ENCODE assay signal across 8 cellular contexts in genomic region chr2:131801745-131802350, GRCh38.
DNase-seq lines count a peak whose midpoint lies in the region; ATAC-seq and TF ChIP-seq lines count a peak whose summit lies in the region.
"Not testable (repeated sequence)": the region's sequence is repeated elsewhere in the genome, so short reads cannot be mapped to it uniquely, and the experiment has no call there.

No MANE protein-coding gene starts in this region.

- H3K27me3 ChIP-seq in kidney epithelial cell (ENCODE audit: control insufficient read depth, insufficient read depth, low read length), result not testable (repeated sequence)

- in situ Hi-C loops in ACHN (cut with HindIII; ENCODE audit: low pct_ligation_motif_present, low pct_unique_long_range_greater_than_20kb, low sequenced_read_pairs), result not testable (repeated sequence)

- H3K4me3 Mint-ChIP-seq in activated CD4-positive, alpha-beta T cell treated with anti-CD3 and anti-CD28 coated beads, Interleukin-2, amount 10 ng/mL, durations not matched to agents 7 days and 5 days, result peak overlapping the region; percentile 49

- H3K4me3 ChIP-seq in choroid plexus epithelial cell (ENCODE audit: low read depth, low read length) (peak overlapping the region; percentile 62), kidney epithelial cell (ENCODE audit: low read depth, low read length) (peak overlapping the region; percentile 55)

- DNase-seq in ACHN, result peak; percentile 75
- DNase-seq in NCI-H2171 (lab: John Stamatoyannopoulos, UW), result peak; percentile 49
- DNase-seq in activated CD4-positive, alpha-beta T cell treated with anti-CD3 and anti-CD28 coated beads, Interleukin-2, amount 10 ng/mL, durations not matched to agents 7 days and 5 days, result peak; percentile 66
- DNase-seq in choroid plexus epithelial cell (ENCODE audit: low read depth), result peak; percentile 60
- DNase-seq in kidney epithelial cell (ENCODE audit: low read depth), result peak; percentile 14
- peak; percentile 48 to 63 for DNase-seq in stimulated activated CD4-positive, alpha-beta T cell treated with anti-CD3 and anti-CD28 coated beads, Interleukin-15, amount 100 ng/mL, for 48 hours (ENCODE audit: low read depth in 2 of 2)

- not testable (repeated sequence) for H3K4me1 Mint-ChIP-seq in activated CD4-positive, alpha-beta T cell treated with anti-CD3 and anti-CD28 coated beads, Interleukin-2, amount 10 ng/mL, durations not matched to agents 7 days and 5 days

- H3K36me3 Mint-ChIP-seq in activated CD4-positive, alpha-beta T cell treated with anti-CD3 and anti-CD28 coated beads, Interleukin-2, amount 10 ng/mL, durations not matched to agents 7 days and 5 days (ENCODE audit: low read depth), result not testable (repeated sequence)

- H3K9me3 Mint-ChIP-seq in activated CD4-positive, alpha-beta T cell treated with anti-CD3 and anti-CD28 coated beads, Interleukin-2, amount 10 ng/mL, durations not matched to agents 7 days and 5 days, result not testable (repeated sequence)

- H3K36me3 ChIP-seq in kidney epithelial cell (ENCODE audit: control insufficient read depth, insufficient read depth, low read length), result not testable (repeated sequence)

- H3K27me3 Mint-ChIP-seq in activated CD4-positive, alpha-beta T cell treated with anti-CD3 and anti-CD28 coated beads, Interleukin-2, amount 10 ng/mL, durations not matched to agents 7 days and 5 days, result peaks cover 15% of the 10 kb centered on the region

- peak; percentile 96 for ATAC-seq in GM18861 (IDR thresholded peaks at IDR 0.05; ENCODE audit: unreplicated experiment)
- peak; percentile 80 for ATAC-seq in HG03025 (IDR thresholded peaks at IDR 0.05; ENCODE audit: low FRiP score, unreplicated experiment)

- POLR2A ChIA-PET in activated CD4-positive, alpha-beta T cell treated with anti-CD3 and anti-CD28 coated beads, Interleukin-2, amount 10 ng/mL, durations not matched to agents 7 days and 5 days (lab: Charles Lee), result not testable (repeated sequence)

- H3K27ac Mint-ChIP-seq in activated CD4-positive, alpha-beta T cell treated with anti-CD3 and anti-CD28 coated beads, Interleukin-2, amount 10 ng/mL, durations not matched to agents 7 days and 5 days, result not testable (repeated sequence)

- peak; percentile 43 for TF ChIP-seq CTCF in choroid plexus epithelial cell (conservative IDR thresholded peaks at IDR 0.05; ENCODE audit: low read depth, low read length)
- TF ChIP-seq CTCF in kidney epithelial cell (IDR thresholded peaks at IDR 0.05; ENCODE audit: insufficient read depth, low read length, poor library complexity, severe bottlenecking), result peak; percentile 41

- CTCF ChIA-PET in activated CD4-positive, alpha-beta T cell treated with anti-CD3 and anti-CD28 coated beads, Interleukin-2, amount 10 ng/mL, durations not matched to agents 7 days and 5 days (lab: Charles Lee), result interaction anchor here (1.1 to 1.7 kb wide), 2 partner anchors 120 to 128 kb away, joined by 3 to 4 read pairs; no protein-coding TSS in a partner anchor

Comparison
In these comparisons a context has a peak if more than half of its experiments do, and no peak if none do; other contexts are left out.
1. Peak in every context shown above with its lines: DNase-seq, ATAC-seq and H3K4me3 ChIP-seq.
2. DNase-seq: peak in every context shown above with its lines; median percentile 75 in ACHN; 66 in activated CD4-positive, alpha-beta T cell treated with anti-CD3 and anti-CD28 coated beads, Interleukin-2, amount 10 ng/mL, durations not matched to agents 7 days and 5 days; 60 in choroid plexus epithelial cell; 56 in stimulated activated CD4-positive, alpha-beta T cell treated with anti-CD3 and anti-CD28 coated beads, Interleukin-15, amount 100 ng/mL, for 48 hours; 49 in NCI-H2171; 14 in kidney epithelial cell.